ENCODE assay signal across 10 cellular contexts in the genomic region with DNA sequence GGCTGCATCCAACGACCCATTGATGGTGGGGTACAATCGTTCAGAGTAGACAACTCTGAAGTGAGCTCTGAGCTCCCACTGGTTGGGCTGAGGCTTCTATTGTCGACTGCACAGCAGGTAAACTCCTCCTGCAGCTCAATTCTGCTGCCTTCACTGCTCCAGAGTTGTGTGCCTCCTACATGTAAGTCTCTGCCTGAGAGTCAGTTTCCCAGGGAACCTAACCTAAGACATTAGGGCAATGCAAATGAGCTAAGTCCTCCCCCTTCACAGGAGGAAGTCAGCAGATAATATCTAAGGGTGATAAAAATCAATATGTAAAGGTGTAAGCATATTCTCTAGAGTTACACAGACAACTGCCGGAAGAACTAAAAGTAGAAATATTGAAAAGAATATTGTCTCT. TPM values are rescaled to one million over a fixed set of nuclear protein-coding genes. Genes with fewer than 3 reads are reported as not detected.
DNase-seq lines count a peak whose midpoint lies in the region; ATAC-seq lines count a peak whose summit lies in the region.
"Had no signal": no experiment of that assay in that cellular context is flagged by ENCODE, and none has a peak within 500 bp of the region (broad histone marks: within the 10 kb centered on the region; RNA-seq: fewer than 3 reads in every experiment).

No MANE protein-coding gene starts in this region.

- H3K36me3 Mint-ChIP-seq in activated T-helper 2 cell treated with anti-CD3 and anti-CD28 coated beads, Interferon-gamma antibody, Interleukin-2, Interleukin-4, amounts not matched to agents 10 μg/mL and 5 μg/mL and 100 μg/mL, durations not matched to agents 14 hours and 24 hours and 36 hours (ENCODE audit: low read depth): peaks cover 3% of the 10 kb centered on the region

- peak; percentile 76 for ATAC-seq in GM18498 (IDR thresholded peaks at IDR 0.05; ENCODE audit: unreplicated experiment)
- ATAC-seq in GM19463 (IDR thresholded peaks at IDR 0.05; ENCODE audit: unreplicated experiment): peak; percentile 60
- peak; percentile 60 for ATAC-seq in HG03135 (IDR thresholded peaks at IDR 0.05; ENCODE audit: unreplicated experiment)

- peaks cover 18% of the 10 kb centered on the region for H3K4me1 Mint-ChIP-seq in activated T-helper 2 cell treated with anti-CD3 and anti-CD28 coated beads, Interferon-gamma antibody, Interleukin-2, Interleukin-4, amounts not matched to agents 10 μg/mL and 5 μg/mL and 100 μg/mL, durations not matched to agents 14 hours and 24 hours and 36 hours (ENCODE audit: low read depth)

- H3K27ac Mint-ChIP-seq in activated T-helper 2 cell treated with anti-CD3 and anti-CD28 coated beads, Interferon-gamma antibody, Interleukin-2, Interleukin-4, amounts not matched to agents 10 μg/mL and 5 μg/mL and 100 μg/mL, durations not matched to agents 14 hours and 24 hours and 36 hours: peak overlapping the region; percentile 26

- H3K27me3 Mint-ChIP-seq in activated T-helper 2 cell treated with anti-CD3 and anti-CD28 coated beads, Interferon-gamma antibody, Interleukin-2, Interleukin-4, amounts not matched to agents 10 μg/mL and 5 μg/mL and 100 μg/mL, durations not matched to agents 14 hours and 24 hours and 36 hours (ENCODE audit: low read depth): peaks cover 9% of the 10 kb centered on the region

- intact Hi-C loops in activated T-helper 2 cell treated with anti-CD3 and anti-CD28 coated beads, Interferon-gamma antibody, Interleukin-2, Interleukin-4, amounts not matched to agents 10 μg/mL and 5 μg/mL and 100 μg/mL, durations not matched to agents 14 hours and 24 hours and 36 hours (cut with micrococcal nuclease): no loop called here

- no peak for DNase-seq in activated T-helper 2 cell treated with anti-CD3 and anti-CD28 coated beads, Interferon-gamma antibody, Interleukin-2, Interleukin-4, amounts not matched to agents 10 μg/mL and 5 μg/mL and 100 μg/mL, durations not matched to agents 14 hours and 24 hours and 36 hours (ENCODE audit: low spot score)
- DNase-seq in medulla oblongata (ENCODE audit: extremely low spot score) (no peak), COLO829 (ENCODE audit: low spot score) (no peak), NCI-H1417 (lab: John Stamatoyannopoulos, UW) (no peak), NCI-H2227 treated with DMSO at 0.1 percent for 48 hours (lab: John Stamatoyannopoulos, UW) (no peak)
- DNase-seq: activated CD4-positive, alpha-beta T cell treated with anti-CD3 and anti-CD28 coated beads for 1 hour; immature natural killer cell had no signal

- H3K9me3 Mint-ChIP-seq in activated T-helper 2 cell treated with anti-CD3 and anti-CD28 coated beads, Interferon-gamma antibody, Interleukin-2, Interleukin-4, amounts not matched to agents 10 μg/mL and 5 μg/mL and 100 μg/mL, durations not matched to agents 14 hours and 24 hours and 36 hours: peaks cover 8% of the 10 kb centered on the region
- H3K9me3 Mint-ChIP-seq: immature natural killer cell had no signal

- peak overlapping the region; percentile 27 for H3K4me3 Mint-ChIP-seq in activated T-helper 2 cell treated with anti-CD3 and anti-CD28 coated beads, Interferon-gamma antibody, Interleukin-2, Interleukin-4, amounts not matched to agents 10 μg/mL and 5 μg/mL and 100 μg/mL, durations not matched to agents 14 hours and 24 hours and 36 hours (ENCODE audit: low read depth)
- H3K4me3 Mint-ChIP-seq: immature natural killer cell had no signal

RNA-seq across cellular contexts. Expression of a gene that starts 22.5 kb away (rescaled TPM):
- total RNA-seq in activated T-helper 2 cell treated with anti-CD3 and anti-CD28 coated beads, Interferon-gamma antibody, Interleukin-2, Interleukin-4, amounts not matched to agents 10 μg/mL and 5 μg/mL and 100 μg/mL, durations not matched to agents 14 hours and 24 hours and 36 hours: 4.3 and 6.5 TPM in 2 replicates
